Comparison of ENCODE assay signal across 24 cellular contexts in genomic region chr17:67785526-67785925, GRCh38. TPM values are rescaled to one million over a fixed set of nuclear protein-coding genes. Genes with fewer than 3 reads are reported as not detected.
A peak's percentile ranks its signal among the peaks of the same experiment; 100 is the strongest.
DNase-seq lines count a peak whose midpoint lies in the region; ATAC-seq and TF ChIP-seq lines count a peak whose summit lies in the region.
"Had no signal": no experiment of that assay in that cellular context is flagged by ENCODE, and none has a peak within 500 bp of the region (broad histone marks: within the 10 kb centered on the region; RNA-seq: fewer than 3 reads in every experiment).

No MANE protein-coding gene starts in this region.

- H3K9ac ChIP-seq in Loucy (ENCODE audit: low read depth, low read length, poor library complexity, severe bottlenecking) = peak overlapping the region; percentile 63
- H3K9ac ChIP-seq: BLaER1 treated with 17β-estradiol and CSF1 and Interleukin-3, amounts not matched to agents 10 nM and 100 nM had no signal

- CTCF ChIA-PET in CD8-positive, alpha-beta memory T cell (lab: Charles Lee) = no interaction called here
- CTCF ChIA-PET in HEK293 (lab: Yijun Ruan, JAX) = interaction anchor here (1.4 kb wide), 1 partner anchor 11 kb away, joined by 4 read pairs; no protein-coding TSS in a partner anchor

- peaks cover 7% of the 10 kb centered on the region; the same call in 1 of the 2 replicates for H3F3A ChIP-seq in Loucy (ENCODE audit: low read depth)

- H3K36me3 ChIP-seq in CD8-positive, alpha-beta memory T cell (ENCODE audit: insufficient read depth, low read length) = no peaks in the 10 kb centered on the region
- no peaks in the 10 kb centered on the region; a peak in 1 of 3 replicates for H3K36me3 ChIP-seq in HEK293 (ENCODE audit: control insufficient read depth in 2 of 2, insufficient read depth in 1 of 2, low read length in 2 of 2)
- H3K36me3 ChIP-seq in Loucy (ENCODE audit: insufficient read depth, low read length) = no peaks in the 10 kb centered on the region
- H3K36me3 ChIP-seq: BLaER1 treated with 17β-estradiol and CSF1 and Interleukin-3, amounts not matched to agents 10 nM and 100 nM had no signal

- ATAC-seq in sciatic nerve (no peak), esophagus mucosa (no peak)
- ATAC-seq: CD8-positive, alpha-beta T cell had no signal

- H3K4me3 ChIP-seq in CD8-positive, alpha-beta memory T cell (ENCODE audit: low read length) = no peak overlapping the region
- H3K4me3 ChIP-seq in HEK293 (ENCODE audit: low read depth, low read length) (no peak overlapping the region), Loucy (ENCODE audit: low read length, poor library complexity, severe bottlenecking) (peak overlapping the region; percentile 67)
- H3K4me3 ChIP-seq: A549; BLaER1 treated with 17β-estradiol and CSF1 and Interleukin-3, amounts not matched to agents 10 nM and 100 nM had no signal

- H3K4me3 Mint-ChIP-seq in CD8-positive, alpha-beta memory T cell = no peak overlapping the region
- H3K4me3 Mint-ChIP-seq: B cell; CD4-positive, alpha-beta T cell; CD8-positive, alpha-beta T cell had no signal

- H3K27me3 ChIP-seq in CD8-positive, alpha-beta memory T cell (ENCODE audit: insufficient read depth, low read length, poor library complexity, severe bottlenecking) = no peaks in the 10 kb centered on the region
- H3K27me3 ChIP-seq in Loucy (ENCODE audit: insufficient read depth, low read length, poor library complexity, severe bottlenecking) = no peaks in the 10 kb centered on the region
- H3K27me3 ChIP-seq: BLaER1 treated with 17β-estradiol and CSF1 and Interleukin-3, amounts not matched to agents 10 nM and 100 nM had no signal

- peak overlapping the region; percentile 72 for H3K27ac ChIP-seq in CD8-positive, alpha-beta memory T cell (ENCODE audit: low read depth, low read length)
- no peak overlapping the region for H3K27ac ChIP-seq in HEK293 (ENCODE audit: extremely low read depth, low read depth, low read length)
- H3K27ac ChIP-seq: 22Rv1; A549; BLaER1 treated with 17β-estradiol and CSF1 and Interleukin-3, amounts not matched to agents 10 nM and 100 nM; C4-2B had no signal

- no peaks in the 10 kb centered on the region for H3K36me3 Mint-ChIP-seq in CD8-positive, alpha-beta memory T cell
- H3K36me3 Mint-ChIP-seq: CD8-positive, alpha-beta T cell had no signal

- H3K4me2 ChIP-seq in Loucy (ENCODE audit: low read depth, low read length, poor library complexity, severe bottlenecking) = peak overlapping the region; percentile 79
- H3K4me2 ChIP-seq: A549; BLaER1 treated with 17β-estradiol and CSF1 and Interleukin-3, amounts not matched to agents 10 nM and 100 nM had no signal

- H3K9me3 Mint-ChIP-seq in CD8-positive, alpha-beta memory T cell = peaks cover 0 to 5% (median 0%) of the 10 kb centered on the region in 5 donors
- H3K9me3 Mint-ChIP-seq: CD4-positive, alpha-beta T cell had no signal

- POLR2A ChIA-PET in CD8-positive, alpha-beta memory T cell (lab: Charles Lee) = no interaction called here
- POLR2A ChIA-PET in HEK293 (lab: Yijun Ruan, JAX) = no interaction called here

- no peaks in the 10 kb centered on the region for H3K9me3 ChIP-seq in CD8-positive, alpha-beta memory T cell (ENCODE audit: low read length)
- H3K9me3 ChIP-seq in HEK293 (ENCODE audit: control insufficient read depth, insufficient read depth, low read depth, low read length) (no peaks in the 10 kb centered on the region), Loucy (ENCODE audit: insufficient read depth, low read depth, low read length) (no peaks in the 10 kb centered on the region)
- H3K9me3 ChIP-seq: A549 had no signal

- H3K27me3 Mint-ChIP-seq in CD8-positive, alpha-beta memory T cell = peaks cover 6 to 13% of the 10 kb centered on the region in 2 donors
- H3K27me3 Mint-ChIP-seq: CD4-positive, alpha-beta T cell had no signal

- H3K4me1 ChIP-seq in CD8-positive, alpha-beta memory T cell (ENCODE audit: insufficient read depth, low read length) = no peaks in the 10 kb centered on the region
- H3K4me1 ChIP-seq in HEK293 (ENCODE audit: control insufficient read depth, insufficient read depth, low read length) (peaks cover 3% of the 10 kb centered on the region; the same call in 1 of the 2 replicates), Loucy (ENCODE audit: insufficient read depth, low read length, poor library complexity, severe bottlenecking) (peaks cover 34% of the 10 kb centered on the region)

- no peaks in the 10 kb centered on the region for H3K4me1 Mint-ChIP-seq in CD8-positive, alpha-beta memory T cell

- H3K9me2 ChIP-seq in Loucy (replicated peaks; ENCODE audit: low read depth, low read length) = no peaks in the 10 kb centered on the region

- TF ChIP-seq CTCF in HEK293 (tag by site-specific recombination; IDR thresholded peaks at IDR 0.05) (no peak), Loucy (conservative IDR thresholded peaks at IDR 0.05; ENCODE audit: low read length) (no peak)

- no peaks in the 10 kb centered on the region for H4K20me1 ChIP-seq in Loucy (ENCODE audit: insufficient read depth, low read length, poor library complexity, severe bottlenecking)
- H4K20me1 ChIP-seq: BLaER1 treated with 17β-estradiol and CSF1 and Interleukin-3, amounts not matched to agents 10 nM and 100 nM had no signal

- H3K79me2 ChIP-seq in Loucy (ENCODE audit: insufficient read depth, low read length) = no peaks in the 10 kb centered on the region

- H3K27ac Mint-ChIP-seq in CD8-positive, alpha-beta memory T cell = no peak overlapping the region
- H3K27ac Mint-ChIP-seq: B cell; CD4-positive, alpha-beta T cell; CD8-positive, alpha-beta T cell had no signal

- intact Hi-C loops in sciatic nerve (cut with DNase I) = no loop called here

- DNase-seq in CD8-positive, alpha-beta memory T cell = no peak
- DNase-seq in sciatic nerve (ENCODE audit: low spot score) (peak; percentile 1), GF-D8 (lab: John Stamatoyannopoulos, UW) (no peak), NCI-H146 (lab: John Stamatoyannopoulos, UW) (no peak), NCI-H2107 treated with DMSO at 0.1 percent for 48 hours (lab: John Stamatoyannopoulos, UW; ENCODE audit: unreplicated experiment) (no peak)
- DNase-seq: AML-193; CD4-positive, alpha-beta T cell; CD8-positive, alpha-beta T cell; COR-L47; DMS 273 treated with DMSO at 0.1 percent for 48 hours; DMS153; DMS53; DMS79; DND-41; EL; GDM1 had no signal

- H2AFZ ChIP-seq in Loucy (ENCODE audit: low read length) = no peak overlapping the region

TF ChIP-seq in HEK293, 187 proteins besides CTCF, POLR2A, EP300 and RAD21:
- peak; percentile 99 for TF ChIP-seq ZNF266 (tag by site-specific recombination; IDR thresholded peaks at IDR 0.05; ENCODE audit: low read depth)
- TF ChIP-seq ZNF596 (tag by site-specific recombination; IDR thresholded peaks at IDR 0.05) = no peak

RNA-seq across cellular contexts. Expression of gene BPTF, which starts 39.8 kb away (rescaled TPM):
- total RNA-seq in CD8-positive, alpha-beta memory T cell = 10 to 100 TPM; 78.8 to 82.4 TPM
- 25.1 TPM for polyA plus RNA-seq in CD8-positive, alpha-beta memory T cell
- 154 TPM for total RNA-seq in sciatic nerve
- 47.8 TPM for total RNA-seq in esophagus mucosa
